ENCODE assay signal across 19 cellular contexts in genomic region chr3:48798998-48799397, GRCh38. TPM values are rescaled to one million over a fixed set of nuclear protein-coding genes. Genes with fewer than 3 reads are reported as not detected.
DNase-seq lines count a peak whose midpoint lies in the region; ATAC-seq and TF ChIP-seq lines count a peak whose summit lies in the region.
"Had no signal": no experiment of that assay in that cellular context is flagged by ENCODE, and none has a peak within 500 bp of the region (broad histone marks: within the 10 kb centered on the region; RNA-seq: fewer than 3 reads in every experiment).

No MANE protein-coding gene starts in this region.

- TF ChIP-seq CTCF in body of pancreas (IDR thresholded peaks at IDR 0.05), result no peak
- TF ChIP-seq CTCF in foreskin fibroblast (IDR thresholded peaks at IDR 0.05; ENCODE audit: low read depth, low read length), result no peak

- TF ChIP-seq POLR2A in body of pancreas (IDR thresholded peaks at IDR 0.05), result no peak

- no peaks in the 10 kb centered on the region for H3K9me3 ChIP-seq in body of pancreas
- H3K9me3 ChIP-seq: upper lobe of right lung had no signal

- H3K36me3 ChIP-seq in body of pancreas (replicated peaks in 1 of 2; ENCODE audit: insufficient read depth in 1 of 2, low read depth in 2 of 2), result no peaks in the 10 kb centered on the region
- H3K36me3 ChIP-seq: upper lobe of right lung had no signal

- no peaks in the 10 kb centered on the region for H3K27me3 ChIP-seq in body of pancreas
- H3K27me3 ChIP-seq: upper lobe of right lung had no signal

- no peak overlapping the region for H3K4me3 ChIP-seq in body of pancreas
- H3K4me3 ChIP-seq in foreskin fibroblast (ENCODE audit: low read depth in 1 of 2, low read length in 2 of 2), result no peak overlapping the region
- H3K4me3 ChIP-seq: upper lobe of right lung had no signal

- DNase-seq in COR-L47 (lab: John Stamatoyannopoulos, UW), result peak; percentile 36
- DNase-seq in NCI-H1092 treated with DMSO at 0.1 percent for 48 hours (lab: John Stamatoyannopoulos, UW), result peak; percentile 20
- DNase-seq in body of pancreas, result peak; percentile 68 to 85 (median 79)
- DNase-seq in left lobe of liver (ENCODE audit: low spot score), result peak; percentile 71
- DNase-seq in foreskin fibroblast, result no peak
- DNase-seq in NCI-H2171 (lab: John Stamatoyannopoulos, UW), result no peak
- DNase-seq in NOMO-1 treated with dmso at 0.1 percent for 144 hours (lab: John Stamatoyannopoulos, UW; ENCODE audit: unreplicated experiment), result no peak
- DNase-seq: activated CD4-positive, alpha-beta T cell treated with anti-CD3 and anti-CD28 coated beads, Interleukin-2, amount 10 ng/mL, durations not matched to agents 24 days and 14 days; activated effector memory CD4-positive, alpha-beta T cell treated with anti-CD3 and anti-CD28 coated beads, Interleukin-2, amount 50 U/mL, for 16 hours; CD8-positive, alpha-beta memory T cell; cerebellar nuclear complex; GOT3; IMR-90; left ventricle myocardium superior; MV-4-11; right cardiac atrium; stimulated activated naive CD4-positive, alpha-beta T cell treated with Interleukin-2 at 50 U/mL for 16 hours; upper lobe of right lung had no signal

- peak overlapping the region in 1 of 4 donors; percentile 19 for H3K27ac ChIP-seq in body of pancreas
- H3K27ac ChIP-seq: upper lobe of right lung had no signal

- ATAC-seq in body of pancreas, result peak; percentile 70
- peak; percentile 82 for ATAC-seq in left lobe of liver
- ATAC-seq in HG03520 (IDR thresholded peaks at IDR 0.05; ENCODE audit: unreplicated experiment), result no peak
- ATAC-seq: left ventricle myocardium superior, right cardiac atrium, upper lobe of right lung had no signal

- H3K4me1 ChIP-seq in body of pancreas, result peaks cover 9% of the 10 kb centered on the region

- intact Hi-C loops in body of pancreas (cut with DNase I), result no loop called here

- WGBS in body of pancreas, 2 donors, result 7 to 15% methylated on average over 1 of the region's 1 CpG

RNA-seq across cellular contexts. Expression of gene PRKAR2A, which starts 48.7 kb away (rescaled TPM):
- 10 to 100 TPM; 14.8 to 32.0 TPM for total RNA-seq in body of pancreas
- 46.6 TPM for total RNA-seq in left lobe of liver

Comparison
In these comparisons a context has a peak if more than half of its experiments do, and no peak if none do; other contexts are left out.
1. DNase-seq: peak in COR-L47 (single experiment), NCI-H1092 treated with DMSO at 0.1 percent for 48 hours (single experiment), body of pancreas (4 of 4) and left lobe of liver (single experiment); none in foreskin fibroblast (0 of 2), NCI-H2171 (single experiment) and NOMO-1 treated with dmso at 0.1 percent for 144 hours (single experiment).